39 cellular contexts compared by ENCODE assay signal in the genomic region with DNA sequence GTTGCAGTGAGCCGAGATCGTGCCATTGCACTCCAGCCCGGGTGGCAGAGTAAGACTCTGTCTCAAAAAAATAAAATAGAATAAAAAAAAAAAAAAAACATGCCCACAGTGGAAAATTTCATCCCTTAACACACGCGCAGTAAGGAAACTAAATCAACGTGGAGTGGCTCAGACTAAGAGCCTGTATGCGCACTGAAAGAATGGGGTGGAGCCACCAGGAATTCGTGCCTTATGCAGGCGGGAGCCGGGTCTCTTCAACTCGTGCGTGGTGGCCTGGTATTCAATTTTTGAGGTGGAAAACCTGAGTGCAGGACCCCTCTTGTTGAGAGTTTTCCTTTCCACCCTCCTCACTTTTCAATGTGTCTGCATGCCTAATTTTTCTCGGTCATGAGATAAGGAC. TPM values are rescaled to one million over a fixed set of nuclear protein-coding genes. Genes with fewer than 3 reads are reported as not detected.
"Had no signal": no experiment of that assay in that cellular context is flagged by ENCODE, and none has a peak within 500 bp of the region (broad histone marks: within the 10 kb centered on the region; RNA-seq: fewer than 3 reads in every experiment).

No MANE protein-coding gene starts in this region.

- H3K4me3 ChIP-seq: adrenal gland, ascending aorta, body of pancreas, breast epithelium, cardiac muscle cell had no signal

- H3K9me3 Mint-ChIP-seq: activated naive CD4-positive, alpha-beta T cell treated with anti-CD3 and anti-CD28 coated beads, Interleukin-2, amount 10 ng/mL, durations not matched to agents 7 days and 5 days; activated naive CD4-positive, alpha-beta T cell treated with anti-CD3 and anti-CD28 coated beads, Interleukin-2, amount 50 U/mL, for 24 hours; activated naive CD4-positive, alpha-beta T cell treated with anti-CD3 and anti-CD28 coated beads, Interleukin-2, amount 50 U/mL, for 72 hours; activated naive CD8-positive, alpha-beta T cell treated with anti-CD3 and anti-CD28 coated beads for 36 hours; activated naive CD8-positive, alpha-beta T cell treated with anti-CD3 and anti-CD28 coated beads, Interleukin-2, amount 50 U/mL, for 24 hours; activated T-cell treated with anti-CD3 and anti-CD28 coated beads, Interleukin-2, amount 50 U/mL, for 24 hours; activated T-cell treated with anti-CD3 and anti-CD28 coated beads, Interleukin-2, amount 50 U/mL, for 4 hours; activated T-cell treated with anti-CD3 and anti-CD28 coated beads, Interleukin-2, amount 50 U/mL, for 72 hours; activated T-helper 1 cell treated with anti-CD3 and anti-CD28 coated beads, Interleukin-12 subunit alpha, Interleukin-12 subunit beta, Interleukin-2, Interleukin-4 antibody, amounts not matched to agents 30 ng/mL and 10 ng/mL and 1 ng/mL, durations not matched to agents 14 hours and 24 hours and 36 hours; activated T-helper 17 cell treated with anti-CD3 and anti-CD28 coated beads, Interleukin-2, amount 50 U/mL, for 72 hours; central memory CD8-positive, alpha-beta T cell had no signal

- H3K36me3 ChIP-seq: adrenal gland, ascending aorta, brain microvascular endothelial cell, breast epithelium, cardiac muscle cell had no signal

- DNase-seq: activated effector memory CD4-positive, alpha-beta T cell treated with anti-CD3 and anti-CD28 coated beads, Interleukin-2, amount 50 U/mL, for 16 hours; activated effector memory CD4-positive, alpha-beta T cell treated with Interleukin-2 at 50 U/mL for 16 hours; activated gamma-delta T cell; activated gamma-delta T cell treated with Interleukin-2 at 50 U/mL for 16 hours; activated naive CD4-positive, alpha-beta T cell; activated naive CD4-positive, alpha-beta T cell treated with anti-CD3 and anti-CD28 coated beads for 36 hours; activated naive CD4-positive, alpha-beta T cell treated with anti-CD3 and anti-CD28 coated beads, Interleukin-2, amount 10 ng/mL, durations not matched to agents 7 days and 5 days; activated naive CD4-positive, alpha-beta T cell treated with anti-CD3 and anti-CD28 coated beads, Interleukin-2, amount 50 U/mL, for 16 hours; activated naive CD4-positive, alpha-beta T cell treated with Interleukin-2 at 50 U/mL for 16 hours; activated naive CD8-positive, alpha-beta T cell treated with anti-CD3 and anti-CD28 coated beads for 36 hours; activated naive CD8-positive, alpha-beta T cell treated with anti-CD3 and anti-CD28 coated beads, Interleukin-2, amount 10 ng/mL, durations not matched to agents 7 days and 5 days; activated naive CD8-positive, alpha-beta T cell treated with anti-CD3 and anti-CD28 coated beads, Interleukin-2, amount 50 U/mL, for 24 hours; activated T-cell treated with anti-CD3 and anti-CD28 coated beads, Interleukin-2, amount 50 U/mL, for 1 hour; activated T-cell treated with anti-CD3 and anti-CD28 coated beads, Interleukin-2, amount 50 U/mL, for 24 hours; activated T-cell treated with anti-CD3 and anti-CD28 coated beads, Interleukin-2, amount 50 U/mL, for 4 hours; activated T-cell treated with anti-CD3 and anti-CD28 coated beads, Interleukin-2, amount 50 U/mL, for 48 hours; activated T-cell treated with anti-CD3 and anti-CD28 coated beads, Interleukin-2, amount 50 U/mL, for 72 hours; adrenal gland; amniotic stem cell; amygdala; anterior cingulate cortex; aorta; body of pancreas; brain microvascular endothelial cell; central memory CD4-positive, alpha-beta T cell; cerebellar nuclear complex had no signal

- H3K9me3 ChIP-seq: adrenal gland, ascending aorta, body of pancreas, breast epithelium had no signal

- H3K27me3 ChIP-seq: ascending aorta, body of pancreas, brain microvascular endothelial cell, breast epithelium, cardiac muscle cell had no signal

- H3K4me1 Mint-ChIP-seq: activated naive CD4-positive, alpha-beta T cell treated with anti-CD3 and anti-CD28 coated beads, Interleukin-2, amount 10 ng/mL, durations not matched to agents 7 days and 5 days; activated naive CD4-positive, alpha-beta T cell treated with anti-CD3 and anti-CD28 coated beads, Interleukin-2, amount 50 U/mL, for 24 hours; activated naive CD8-positive, alpha-beta T cell treated with anti-CD3 and anti-CD28 coated beads for 36 hours; activated naive CD8-positive, alpha-beta T cell treated with anti-CD3 and anti-CD28 coated beads, Interleukin-2, amount 10 ng/mL, durations not matched to agents 7 days and 5 days; activated naive CD8-positive, alpha-beta T cell treated with anti-CD3 and anti-CD28 coated beads, Interleukin-2, amount 50 U/mL, for 24 hours; activated T-helper 17 cell treated with anti-CD3 and anti-CD28 coated beads, Interleukin-2, amount 50 U/mL, for 72 hours; brain; central memory CD8-positive, alpha-beta T cell had no signal

- H3K4me3 Mint-ChIP-seq: activated naive CD4-positive, alpha-beta T cell treated with anti-CD3 and anti-CD28 coated beads for 36 hours; activated naive CD4-positive, alpha-beta T cell treated with anti-CD3 and anti-CD28 coated beads, Interleukin-2, amount 10 ng/mL, durations not matched to agents 7 days and 5 days; activated naive CD4-positive, alpha-beta T cell treated with anti-CD3 and anti-CD28 coated beads, Interleukin-2, amount 50 U/mL, for 24 hours; activated naive CD8-positive, alpha-beta T cell; activated naive CD8-positive, alpha-beta T cell treated with anti-CD3 and anti-CD28 coated beads for 36 hours; activated naive CD8-positive, alpha-beta T cell treated with anti-CD3 and anti-CD28 coated beads, Interleukin-2, amount 10 ng/mL, durations not matched to agents 7 days and 5 days; activated naive CD8-positive, alpha-beta T cell treated with anti-CD3 and anti-CD28 coated beads, Interleukin-2, amount 50 U/mL, for 24 hours; activated T-cell treated with anti-CD3 and anti-CD28 coated beads, Interleukin-2, amount 50 U/mL, for 24 hours; activated T-cell treated with anti-CD3 and anti-CD28 coated beads, Interleukin-2, amount 50 U/mL, for 4 hours; activated T-cell treated with anti-CD3 and anti-CD28 coated beads, Interleukin-2, amount 50 U/mL, for 72 hours; activated T-helper 1 cell treated with anti-CD3 and anti-CD28 coated beads, Interleukin-12 subunit alpha, Interleukin-12 subunit beta, Interleukin-2, Interleukin-4 antibody, amounts not matched to agents 30 ng/mL and 10 ng/mL and 1 ng/mL, durations not matched to agents 14 hours and 24 hours and 36 hours; activated T-helper 17 cell treated with anti-CD3 and anti-CD28 coated beads, Interleukin-2, amount 50 U/mL, for 72 hours; brain; central memory CD8-positive, alpha-beta T cell had no signal

- H3K27ac Mint-ChIP-seq: activated naive CD4-positive, alpha-beta T cell treated with anti-CD3 and anti-CD28 coated beads for 36 hours; activated naive CD4-positive, alpha-beta T cell treated with anti-CD3 and anti-CD28 coated beads, Interleukin-2, amount 10 ng/mL, durations not matched to agents 7 days and 5 days; activated naive CD4-positive, alpha-beta T cell treated with anti-CD3 and anti-CD28 coated beads, Interleukin-2, amount 50 U/mL, for 24 hours; activated naive CD4-positive, alpha-beta T cell treated with anti-CD3 and anti-CD28 coated beads, Interleukin-2, amount 50 U/mL, for 72 hours; activated naive CD8-positive, alpha-beta T cell; activated naive CD8-positive, alpha-beta T cell treated with anti-CD3 and anti-CD28 coated beads for 36 hours; activated naive CD8-positive, alpha-beta T cell treated with anti-CD3 and anti-CD28 coated beads, Interleukin-2, amount 10 ng/mL, durations not matched to agents 7 days and 5 days; activated naive CD8-positive, alpha-beta T cell treated with anti-CD3 and anti-CD28 coated beads, Interleukin-2, amount 50 U/mL, for 24 hours; activated T-cell treated with anti-CD3 and anti-CD28 coated beads, Interleukin-2, amount 50 U/mL, for 24 hours; activated T-cell treated with anti-CD3 and anti-CD28 coated beads, Interleukin-2, amount 50 U/mL, for 72 hours; activated T-helper 1 cell treated with anti-CD3 and anti-CD28 coated beads, Interleukin-12 subunit alpha, Interleukin-12 subunit beta, Interleukin-2, Interleukin-4 antibody, amounts not matched to agents 30 ng/mL and 10 ng/mL and 1 ng/mL, durations not matched to agents 14 hours and 24 hours and 36 hours; activated T-helper 17 cell treated with anti-CD3 and anti-CD28 coated beads, Interleukin-2, amount 50 U/mL, for 72 hours; brain had no signal

- H3K27ac ChIP-seq: adrenal gland, ascending aorta, body of pancreas, brain microvascular endothelial cell, breast epithelium, cardiac muscle cell had no signal

- H3K27me3 Mint-ChIP-seq: activated naive CD4-positive, alpha-beta T cell treated with anti-CD3 and anti-CD28 coated beads, Interleukin-2, amount 50 U/mL, for 24 hours had no signal

- H3K36me3 Mint-ChIP-seq: activated naive CD4-positive, alpha-beta T cell treated with anti-CD3 and anti-CD28 coated beads, Interleukin-2, amount 50 U/mL, for 24 hours; activated naive CD8-positive, alpha-beta T cell; activated naive CD8-positive, alpha-beta T cell treated with anti-CD3 and anti-CD28 coated beads for 36 hours; activated naive CD8-positive, alpha-beta T cell treated with anti-CD3 and anti-CD28 coated beads, Interleukin-2, amount 10 ng/mL, durations not matched to agents 7 days and 5 days; brain had no signal

- H3K4me1 ChIP-seq: adrenal gland, ascending aorta, body of pancreas, breast epithelium had no signal

- ATAC-seq: activated naive CD4-positive, alpha-beta T cell treated with anti-CD3 and anti-CD28 coated beads, Interleukin-2, amount 50 U/mL, for 72 hours; activated naive CD8-positive, alpha-beta T cell treated with anti-CD3 and anti-CD28 coated beads, Interleukin-2, amount 50 U/mL, for 24 hours; activated T-cell treated with anti-CD3 and anti-CD28 coated beads, Interleukin-2, amount 50 U/mL, for 4 hours; activated T-cell treated with anti-CD3 and anti-CD28 coated beads, Interleukin-2, amount 50 U/mL, for 72 hours; activated T-helper 17 cell treated with anti-CD3 and anti-CD28 coated beads, Interleukin-2, amount 50 U/mL, for 72 hours; body of pancreas had no signal

RNA-seq across cellular contexts. Expression of a gene that starts 57.3 kb away (rescaled TPM):
- total RNA-seq: astrocyte, bronchial epithelial cell, chondrocyte had no signal
